Comparison of ENCODE assay signal across 8 cellular contexts in genomic region chr1:42936309-42937078, GRCh38. TPM values are rescaled to one million over a fixed set of nuclear protein-coding genes. Genes with fewer than 3 reads are reported as not detected.
DNase-seq lines count a peak whose midpoint lies in the region; ATAC-seq, FAIRE-seq and TF ChIP-seq lines count a peak whose summit lies in the region.

No MANE protein-coding gene starts in this region.

- intact Hi-C loops in IMR-90 (cut with micrococcal nuclease) = no loop called here

- FAIRE-seq in A549 (lab: Jason Lieb, UNC) = no peak

- TF ChIP-seq RAD21 in A549 (conservative IDR thresholded peaks at IDR 0.05 in 1 of 2, IDR thresholded peaks at IDR 0.05 in 1 of 2) (peak in 1 of 2 experiments; percentile 51; a peak in 2 of 5 replicates), IMR-90 (IDR thresholded peaks at IDR 0.05; ENCODE audit: low read length) (no peak)

- in situ Hi-C loops in IMR-90 (cut with MboI; ENCODE audit: low sequenced_read_pairs) = no loop called here

- TF ChIP-seq EP300 in A549 (IDR thresholded peaks at IDR 0.05) = peak; percentile 86 to 87; a peak in 4 of 5 replicates

- peak overlapping the region; percentile 99 for H2BK120ac ChIP-seq in IMR-90 (ENCODE audit: low read depth, low read length)

- dilution Hi-C loops in IMR-90 (cut with HindIII; ENCODE audit: low sequenced_read_pairs, unreplicated experiment) = no loop called here

- H2AK5ac ChIP-seq in IMR-90 (ENCODE audit: low read depth, low read length) = peak overlapping the region; percentile 68

- no peak overlapping the region for H3K56ac ChIP-seq in IMR-90 (ENCODE audit: extremely low read depth, insufficient read depth, low read length)

- H4K91ac ChIP-seq in IMR-90 (ENCODE audit: insufficient read depth, low read depth, low read length) = peak overlapping the region; percentile 84

- H3K4ac ChIP-seq in IMR-90 (ENCODE audit: low read depth, low read length) = peak overlapping the region; percentile 100

- H3K27ac ChIP-seq in A549 = peak overlapping the region; percentile 91 to 99
- peak overlapping the region; percentile 21 for H3K27ac ChIP-seq in IMR-90 (ENCODE audit: insufficient read depth, low read length)
- peak overlapping the region; percentile 89 for H3K27ac ChIP-seq in hepatocyte
- H3K27ac ChIP-seq in thoracic aorta = peak overlapping the region; percentile 21 to 59

- peak overlapping the region; percentile 7 to 76; a peak in 3 of 4 replicates for H4K8ac ChIP-seq in IMR-90 (ENCODE audit: low read depth in 2 of 2, low read length in 2 of 2)

- H4K20me1 ChIP-seq in IMR-90 (ENCODE audit: insufficient read depth, low read length) (peaks cover 74% of the 10 kb centered on the region), hepatocyte (ENCODE audit: insufficient read depth, poor library complexity, severe bottlenecking) (peaks cover 14% of the 10 kb centered on the region)

- peak overlapping the region; percentile 69 for H2AK9ac ChIP-seq in IMR-90 (replicated peaks; ENCODE audit: low read depth, low read length, poor library complexity)

- peak overlapping the region; percentile 28 for H2BK15ac ChIP-seq in IMR-90 (ENCODE audit: low read depth, low read length)

- BruUV-seq in IMR-90 (replicated peaks; lab: Mats Ljungman, UMichigan) = no TSS peak

- ATAC-seq in A549 (peak; percentile 64 to 69), IMR-90 (ENCODE audit: low read depth) (peak; percentile 21), thoracic aorta (ENCODE audit: insufficient number of reproducible peaks, low FRiP score, low read depth) (no peak), HG03439 (IDR thresholded peaks at IDR 0.05; ENCODE audit: unreplicated experiment) (no peak)

- H3K23ac ChIP-seq in IMR-90 (ENCODE audit: low read depth, low read length) = peak overlapping the region; percentile 61

- H3K9me3 ChIP-seq in A549 (no peaks in the 10 kb centered on the region), IMR-90 (ENCODE audit: control insufficient read depth, insufficient read depth, low read length) (no peaks in the 10 kb centered on the region), hepatocyte (ENCODE audit: low read depth) (no peaks in the 10 kb centered on the region), thoracic aorta (no peaks in the 10 kb centered on the region)

- no peaks in the 10 kb centered on the region for H3K27me3 ChIP-seq in IMR-90 (ENCODE audit: control insufficient read depth, insufficient read depth, low read length)
- H3K27me3 ChIP-seq in hepatocyte = no peaks in the 10 kb centered on the region
- H3K27me3 ChIP-seq in thoracic aorta (replicated peaks; ENCODE audit: insufficient read depth) = no peaks in the 10 kb centered on the region

- H2AFZ ChIP-seq in IMR-90 (replicated peaks; ENCODE audit: low read length, poor library complexity) (peak overlapping the region; percentile 2), hepatocyte (no peak overlapping the region)

- H3K36me3 ChIP-seq in IMR-90 (ENCODE audit: control insufficient read depth, insufficient read depth, low read length) = peaks cover 82% of the 10 kb centered on the region
- H3K36me3 ChIP-seq in hepatocyte (replicated peaks; ENCODE audit: insufficient read depth, low read depth) = no peaks in the 10 kb centered on the region
- no peaks in the 10 kb centered on the region for H3K36me3 ChIP-seq in thoracic aorta

- TF ChIP-seq POLR2A in A549 (IDR thresholded peaks at IDR 0.05; ENCODE audit: low read length) (no peak), IMR-90 (IDR thresholded peaks at IDR 0.05; ENCODE audit: low read depth, low read length) (no peak)

- DNase-seq in A549 (ENCODE audit: low read depth in 1 of 2, low spot score in 1 of 2) = peak in 1 of 2 experiments; percentile 92
- peak; percentile 71 for DNase-seq in IMR-90
- DNase-seq in activated CD8-positive, alpha-beta memory T cell treated with anti-CD3 and anti-CD28 coated beads, Interleukin-2, amount 50 U/mL, for 48 hours = peak; percentile 65
- peak; percentile 85 for DNase-seq in hepatocyte (ENCODE audit: low spot score)
- DNase-seq in thoracic aorta (ENCODE audit: low spot score) = no peak
- DNase-seq in NCI-H1694 treated with DMSO at 0.1 percent for 48 hours (lab: John Stamatoyannopoulos, UW) = no peak
- DNase-seq in mucosa of gallbladder (ENCODE audit: low spot score) = no peak

- H3K9me1 ChIP-seq in IMR-90 (ENCODE audit: insufficient read depth, low read length) = peaks cover 66% of the 10 kb centered on the region

- no peaks in the 10 kb centered on the region for H3K9me2 ChIP-seq in hepatocyte (replicated peaks; ENCODE audit: insufficient read depth)

- peak overlapping the region; percentile 28; the same call in 1 of the 2 replicates for H4K5ac ChIP-seq in IMR-90 (ENCODE audit: low read depth, low read length)

- POLR2A ChIA-PET in A549 (lab: Yijun Ruan, JAX) (interaction anchor here (0.8 to 2.3 kb wide), 8 partner anchors 12 to 170 kb away, joined by 3 to 7 read pairs (median 4); partner anchors contain the start of genes C1orf50 and P3H1), IMR-90 (lab: Charles Lee; ENCODE audit: unreplicated experiment) (no interaction called here)

- H3K14ac ChIP-seq in IMR-90 (replicated peaks; ENCODE audit: low read depth, low read length) = peak overlapping the region; percentile 91

- H3K4me1 ChIP-seq in A549 = peaks cover 100% of the 10 kb centered on the region
- H3K4me1 ChIP-seq in IMR-90 (ENCODE audit: control insufficient read depth, insufficient read depth, low read length) = peaks cover 57% of the 10 kb centered on the region
- peaks cover 68% of the 10 kb centered on the region for H3K4me1 ChIP-seq in hepatocyte (ENCODE audit: insufficient read depth)
- peaks cover 39 to 64% of the 10 kb centered on the region in 2 donors for H3K4me1 ChIP-seq in thoracic aorta (ENCODE audit: control insufficient read depth in 1 of 2, low read depth in 2 of 2)

- H3K79me2 ChIP-seq in hepatocyte = peaks cover 75% of the 10 kb centered on the region

- peak overlapping the region; percentile 83 for H2BK20ac ChIP-seq in IMR-90 (ENCODE audit: low read depth, low read length)

- no peak overlapping the region; the same call in 1 of the 2 replicates for H3K9ac ChIP-seq in IMR-90 (ENCODE audit: low read depth, low read length)

- peak overlapping the region; percentile 21; the same call in 1 of the 2 replicates for H3K18ac ChIP-seq in IMR-90 (ENCODE audit: low read depth, low read length)

- H2BK5ac ChIP-seq in IMR-90 (ENCODE audit: low read depth, low read length, poor library complexity, severe bottlenecking) = peak overlapping the region; percentile 83

- peaks cover 52 to 99% of the 10 kb centered on the region in 2 experiments for H3K79me1 ChIP-seq in IMR-90 (ENCODE audit: low read depth in 1 of 2, low read length in 2 of 2)

- H3K4me2 ChIP-seq in A549 = peak overlapping the region; percentile 76
- 0 out of 2 replicates have a peak overlapping the region, but pooled peaks have one; percentile 0 for H3K4me2 ChIP-seq in IMR-90 (ENCODE audit: low read depth, low read length)
- H3K4me2 ChIP-seq in hepatocyte = peak overlapping the region; percentile 44

- 5% methylated on average over 4 of the region's 7 CpGs for WGBS in A549 (ENCODE audit: missing lambda C conversion rate)
- 28% methylated on average over 3 of the region's 7 CpGs; no CpG with 5 or more reads in 1 of the 2 experiments for WGBS in IMR-90 (ENCODE audit: extremely low coverage in 2 of 2, insufficient read length in 1 of 2), 2 experiments
- WGBS in hepatocyte (ENCODE audit: low lambda C conversion rate, missing lambda C conversion rate) = 33% methylated on average over 7 of the region's 7 CpGs

- H3K4me3 ChIP-seq in A549 (0 out of 3 replicates have a peak overlapping the region, but pooled peaks have one; percentile 13), IMR-90 (ENCODE audit: insufficient read depth, low read depth, low read length) (no peak overlapping the region), hepatocyte (no peak overlapping the region), thoracic aorta (no peak overlapping the region)

- TF ChIP-seq CTCF in A549 (IDR thresholded peaks at IDR 0.05) (no peak), IMR-90 (conservative IDR thresholded peaks at IDR 0.05; ENCODE audit: low read depth, low read length) (no peak), hepatocyte (IDR thresholded peaks at IDR 0.05; ENCODE audit: poor library complexity) (no peak), thoracic aorta (IDR thresholded peaks at IDR 0.05) (no peak)

- CTCF ChIA-PET in A549 (lab: Yijun Ruan, JAX) (interaction anchor here (1.1 to 5.2 kb wide), 6 partner anchors 10 to 137 kb away, joined by 3 to 40 read pairs (median 6); no protein-coding TSS in a partner anchor), IMR-90 (lab: Yijun Ruan, JAX) (interaction anchor here (1.0 to 2.5 kb wide), 3 partner anchors 14 to 137 kb away, joined by 4 to 9 read pairs (median 8); no protein-coding TSS in a partner anchor)

TF ChIP-seq in A549, 52 proteins besides CTCF, POLR2A, EP300 and RAD21 (continues in another document):
- TF ChIP-seq FOSL2 (IDR thresholded peaks at IDR 0.05) (peak; percentile 82), FOSL2 (CRISPR knock-in tag; IDR thresholded peaks at IDR 0.05) (peak; percentile 89), SMC3 (IDR thresholded peaks at IDR 0.05) (peak; percentile 14; the same call in 1 of the 3 replicates), JUNB (IDR thresholded peaks at IDR 0.05) (peak; percentile 86; the same call in 1 of the 2 replicates)
- TF ChIP-seq, protein P1, sequence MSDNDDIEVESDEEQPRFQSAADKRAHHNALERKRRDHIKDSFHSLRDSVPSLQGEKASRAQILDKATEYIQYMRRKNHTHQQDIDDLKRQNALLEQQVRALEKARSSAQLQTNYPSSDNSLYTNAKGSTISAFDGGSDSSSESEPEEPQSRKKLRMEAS (IDR thresholded peaks at IDR 0.05) = peak; percentile 69

TF ChIP-seq in IMR-90, 13 proteins besides CTCF, POLR2A, EP300 and RAD21:
- no peak for TF ChIP-seq RFX5 (IDR thresholded peaks at IDR 0.05; ENCODE audit: low read depth, low read length)
- peak; percentile 62 for TF ChIP-seq CEBPB (IDR thresholded peaks at IDR 0.05; ENCODE audit: low read depth, low read length)
- peak; percentile 37; the same call in 1 of the 2 replicates for TF ChIP-seq BHLHE40 (IDR thresholded peaks at IDR 0.05; ENCODE audit: low read depth, low read length)
- TF ChIP-seq SMC3 (IDR thresholded peaks at IDR 0.05; ENCODE audit: low read depth, low read length) = no peak
- peak; percentile 43; the same call in 1 of the 2 replicates for TF ChIP-seq FOS (IDR thresholded peaks at IDR 0.05; ENCODE audit: low read depth, low read length)
- no peak for TF ChIP-seq MAFK (IDR thresholded peaks at IDR 0.05; ENCODE audit: low read depth, low read length)

RNA-seq across cellular contexts. Expression of gene SLC2A1, which starts 22.2 kb away (rescaled TPM):
- 106 and 107 TPM in 2 replicates for polyA plus RNA-seq in A549 (2011; rRNA removed)
- polyA plus RNA-seq in A549 (2012; cell fraction: cytosol; rRNA removed) = 118 and 141 TPM in 2 replicates
- polyA plus RNA-seq in A549 (2012; cell fraction: nucleus; rRNA removed) = 397 and 557 TPM in 2 replicates
- 103 to 137 TPM (median 124 TPM) in 3 replicates for polyA plus RNA-seq in A549 (2017; fragmentation: RNase III; extraction: RNeasy Plus Mini Kit Qiagen cat#74134 plus additional on column Dnase treatment)
- polyA minus RNA-seq in A549 (2011; rRNA and poly(A)+ RNA removed) = 122 and 160 TPM in 2 replicates
- total RNA-seq in IMR-90 (2012; rRNA removed) = 203 and 395 TPM in 2 replicates
- polyA plus RNA-seq in IMR-90 (2012; rRNA removed) = 200 and 208 TPM in 2 replicates
- polyA plus RNA-seq in IMR-90 (2012; cell fraction: cytosol; rRNA removed) = 557 and 944 TPM in 2 replicates
- polyA plus RNA-seq in IMR-90 (2012; cell fraction: nucleus; rRNA removed; ENCODE audit: low replicate concordance) = 202 and 690 TPM in 2 replicates
- total RNA-seq in hepatocyte = 271 and 301 TPM in 2 replicates
- polyA plus RNA-seq in hepatocyte = 271 and 314 TPM in 2 replicates
- 100 to 1,000 TPM; 119 to 147 TPM for total RNA-seq in thoracic aorta
- 142 TPM for total RNA-seq in mucosa of gallbladder

Comparison
In these comparisons a context has a peak if more than half of its experiments do, and no peak if none do; other contexts are left out.
1. ATAC-seq: peak in A549 (2 of 2) and IMR-90 (single experiment); none in thoracic aorta (single experiment) and HG03439 (single experiment).
2. DNase-seq: peak in IMR-90 (single experiment), activated CD8-positive, alpha-beta memory T cell treated with anti-CD3 and anti-CD28 coated beads, Interleukin-2, amount 50 U/mL, for 48 hours (single experiment) and hepatocyte (single experiment); none in thoracic aorta (single experiment), NCI-H1694 treated with DMSO at 0.1 percent for 48 hours (single experiment) and mucosa of gallbladder (single experiment).
3. H3K27ac ChIP-seq: peak in every context shown above with its lines; median percentile 95 in A549; 89 in hepatocyte; 40 in thoracic aorta; 21 in IMR-90.
4. H3K4me2 ChIP-seq: peak in every context shown above with its lines; median percentile 76 in A549; 44 in hepatocyte; 0 in IMR-90.